1 cellular context compared by ENCODE assay signal in the genomic region with DNA sequence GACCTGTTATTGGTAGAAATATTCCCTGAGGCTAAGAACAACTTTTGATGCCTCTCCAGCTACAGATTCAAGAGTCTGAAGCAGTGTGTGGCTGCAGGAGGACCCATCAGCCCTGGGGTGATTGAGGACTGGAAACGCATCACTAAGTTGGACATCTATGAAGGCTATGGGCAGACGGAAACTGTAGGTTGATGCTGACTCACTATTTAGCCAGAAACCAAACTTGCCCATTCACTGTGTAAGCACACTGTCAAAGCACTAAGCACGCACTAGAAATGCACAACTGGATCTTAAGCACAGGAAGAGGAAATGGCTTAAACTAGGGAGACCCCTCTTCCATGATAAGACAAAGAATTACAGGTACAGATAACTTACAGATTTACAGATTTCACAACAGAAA.
TF ChIP-seq lines count a peak whose summit lies in the region.

No MANE protein-coding gene starts in this region.

TF ChIP-seq in SK-N-SH, 30 proteins besides CTCF, POLR2A, EP300 and RAD21 (continued from another document):
- TF ChIP-seq, protein P1, sequence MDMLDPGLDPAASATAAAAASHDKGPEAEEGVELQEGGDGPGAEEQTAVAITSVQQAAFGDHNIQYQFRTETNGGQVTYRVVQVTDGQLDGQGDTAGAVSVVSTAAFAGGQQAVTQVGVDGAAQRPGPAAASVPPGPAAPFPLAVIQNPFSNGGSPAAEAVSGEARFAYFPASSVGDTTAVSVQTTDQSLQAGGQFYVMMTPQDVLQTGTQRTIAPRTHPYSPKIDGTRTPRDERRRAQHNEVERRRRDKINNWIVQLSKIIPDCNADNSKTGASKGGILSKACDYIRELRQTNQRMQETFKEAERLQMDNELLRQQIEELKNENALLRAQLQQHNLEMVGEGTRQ (IDR thresholded peaks at IDR 0.05; ENCODE audit: borderline replicate concordance, low read depth, low read length), result no peak
- TF ChIP-seq RXRA (IDR thresholded peaks at IDR 0.05; ENCODE audit: borderline replicate concordance, low read depth) (no peak), GATA2 (CRISPR knock-in tag; IDR thresholded peaks at IDR 0.05) (no peak), FOSL2 (IDR thresholded peaks at IDR 0.05; ENCODE audit: borderline replicate concordance, low read depth) (no peak), TAF1 (IDR thresholded peaks at IDR 0.05; ENCODE audit: borderline replicate concordance, low read depth, low read length) (no peak), JUND (IDR thresholded peaks at IDR 0.05) (no peak)
- TF ChIP-seq, protein P2, sequence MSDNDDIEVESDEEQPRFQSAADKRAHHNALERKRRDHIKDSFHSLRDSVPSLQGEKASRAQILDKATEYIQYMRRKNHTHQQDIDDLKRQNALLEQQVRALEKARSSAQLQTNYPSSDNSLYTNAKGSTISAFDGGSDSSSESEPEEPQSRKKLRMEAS (IDR thresholded peaks at IDR 0.05; ENCODE audit: low read depth), result no peak
- TF ChIP-seq, protein P3, sequence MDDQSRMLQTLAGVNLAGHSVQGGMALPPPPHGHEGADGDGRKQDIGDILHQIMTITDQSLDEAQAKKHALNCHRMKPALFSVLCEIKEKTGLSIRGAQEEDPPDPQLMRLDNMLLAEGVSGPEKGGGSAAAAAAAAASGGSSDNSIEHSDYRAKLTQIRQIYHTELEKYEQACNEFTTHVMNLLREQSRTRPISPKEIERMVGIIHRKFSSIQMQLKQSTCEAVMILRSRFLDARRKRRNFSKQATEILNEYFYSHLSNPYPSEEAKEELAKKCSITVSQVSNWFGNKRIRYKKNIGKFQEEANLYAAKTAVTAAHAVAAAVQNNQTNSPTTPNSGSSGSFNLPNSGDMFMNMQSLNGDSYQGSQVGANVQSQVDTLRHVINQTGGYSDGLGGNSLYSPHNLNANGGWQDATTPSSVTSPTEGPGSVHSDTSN (IDR thresholded peaks at IDR 0.05), result no peak
- TF ChIP-seq, protein P4, sequence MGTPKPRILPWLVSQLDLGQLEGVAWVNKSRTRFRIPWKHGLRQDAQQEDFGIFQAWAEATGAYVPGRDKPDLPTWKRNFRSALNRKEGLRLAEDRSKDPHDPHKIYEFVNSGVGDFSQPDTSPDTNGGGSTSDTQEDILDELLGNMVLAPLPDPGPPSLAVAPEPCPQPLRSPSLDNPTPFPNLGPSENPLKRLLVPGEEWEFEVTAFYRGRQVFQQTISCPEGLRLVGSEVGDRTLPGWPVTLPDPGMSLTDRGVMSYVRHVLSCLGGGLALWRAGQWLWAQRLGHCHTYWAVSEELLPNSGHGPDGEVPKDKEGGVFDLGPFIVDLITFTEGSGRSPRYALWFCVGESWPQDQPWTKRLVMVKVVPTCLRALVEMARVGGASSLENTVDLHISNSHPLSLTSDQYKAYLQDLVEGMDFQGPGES (IDR thresholded peaks at IDR 0.05; ENCODE audit: low read depth, low read length), result no peak
